In the genomic region with DNA sequence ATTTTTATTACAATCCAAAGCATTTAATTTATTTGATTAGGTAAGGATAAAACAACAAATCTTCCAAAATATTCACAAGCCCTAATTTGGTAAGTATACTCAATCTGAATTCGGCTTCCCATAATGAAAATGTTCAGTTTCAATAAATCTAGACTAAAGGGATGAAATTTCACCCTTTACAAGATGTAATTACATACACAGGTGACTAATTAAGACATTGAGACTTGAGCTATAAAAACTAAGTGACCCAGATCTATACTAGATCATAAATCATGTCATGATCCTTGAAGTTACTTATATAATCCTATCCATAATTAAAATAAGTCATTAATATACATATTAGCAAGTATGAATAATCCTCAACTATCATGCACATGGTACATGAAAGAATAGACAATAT, we compare ENCODE assay signal across 1 cellular context.
TF ChIP-seq lines count a peak whose summit lies in the region.

No MANE protein-coding gene starts in this region.

TF ChIP-seq in HEK293, 187 proteins besides CTCF, POLR2A, EP300 and RAD21 (continued from another document and continues in another):
- TF ChIP-seq, protein P1, sequence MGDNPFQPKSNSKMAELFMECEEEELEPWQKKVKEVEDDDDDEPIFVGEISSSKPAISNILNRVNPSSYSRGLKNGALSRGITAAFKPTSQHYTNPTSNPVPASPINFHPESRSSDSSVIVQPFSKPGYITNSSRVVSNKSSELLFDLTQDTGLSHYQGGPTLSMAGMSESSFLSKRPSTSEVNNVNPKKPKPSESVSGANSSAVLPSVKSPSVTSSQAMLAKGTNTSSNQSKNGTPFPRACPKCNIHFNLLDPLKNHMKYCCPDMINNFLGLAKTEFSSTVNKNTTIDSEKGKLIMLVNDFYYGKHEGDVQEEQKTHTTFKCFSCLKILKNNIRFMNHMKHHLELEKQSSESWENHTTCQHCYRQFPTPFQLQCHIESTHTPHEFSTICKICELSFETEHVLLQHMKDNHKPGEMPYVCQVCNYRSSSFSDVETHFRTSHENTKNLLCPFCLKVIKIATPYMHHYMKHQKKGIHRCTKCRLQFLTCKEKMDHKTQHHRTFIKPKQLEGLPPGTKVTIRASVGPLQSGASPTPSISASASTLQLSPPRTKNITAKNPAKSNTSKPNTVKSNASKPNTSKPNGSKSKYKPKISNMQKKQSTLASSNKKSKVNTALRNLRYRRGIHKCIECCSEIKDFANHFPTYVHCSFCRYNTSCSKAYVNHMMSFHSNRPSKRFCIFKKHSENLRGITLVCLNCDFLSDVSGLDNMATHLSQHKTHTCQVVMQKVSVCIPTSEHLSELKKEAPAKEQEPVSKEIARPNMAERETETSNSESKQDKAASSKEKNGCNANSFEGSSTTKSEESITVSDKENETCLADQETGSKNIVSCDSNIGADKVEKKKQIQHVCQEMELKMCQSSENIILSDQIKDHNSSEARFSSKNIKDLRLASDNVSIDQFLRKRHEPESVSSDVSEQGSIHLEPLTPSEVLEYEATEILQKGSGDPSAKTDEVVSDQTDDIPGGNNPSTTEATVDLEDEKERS (tag by site-specific recombination; IDR thresholded peaks at IDR 0.05) = no peak
- TF ChIP-seq ZNF391 (tag by site-specific recombination; IDR thresholded peaks at IDR 0.05; ENCODE audit: borderline replicate concordance, low read depth) (no peak), ZNF24 (tag by site-specific recombination; IDR thresholded peaks at IDR 0.05) (0 out of 2 replicates have a peak, but pooled peaks have one; percentile 46), ZNF544 (tag by site-specific recombination; IDR thresholded peaks at IDR 0.05) (no peak), ZNF777 (tag by site-specific recombination; IDR thresholded peaks at IDR 0.05; ENCODE audit: borderline replicate concordance) (no peak), ZNF785 (tag by site-specific recombination; IDR thresholded peaks at IDR 0.05) (no peak), SP3 (tag by site-specific recombination; IDR thresholded peaks at IDR 0.05) (no peak), KLF1 (tag by site-specific recombination; IDR thresholded peaks at IDR 0.05) (no peak), IKZF3 (tag by site-specific recombination; IDR thresholded peaks at IDR 0.05) (peak; percentile 45; the same call in 1 of the 2 replicates), ZBTB20 (tag by site-specific recombination; IDR thresholded peaks at IDR 0.05) (no peak), ZNF155 (tag by site-specific recombination; IDR thresholded peaks at IDR 0.05) (no peak), GFI1B (tag by site-specific recombination; IDR thresholded peaks at IDR 0.05) (peak; percentile 62; the same call in 1 of the 2 replicates), ZNF112 (tag by site-specific recombination; IDR thresholded peaks at IDR 0.05) (no peak), TCF7L2 (IDR thresholded peaks at IDR 0.05; ENCODE audit: borderline replicate concordance, low read depth, low read length) (no peak), ZNF629 (tag by site-specific recombination; IDR thresholded peaks at IDR 0.05) (peak; percentile 54), ZNF624 (tag by site-specific recombination; IDR thresholded peaks at IDR 0.05) (no peak), ZNF366 (tag by site-specific recombination; conservative IDR thresholded peaks at IDR 0.05) (peak; percentile 77), ZNF830 (tag by site-specific recombination; IDR thresholded peaks at IDR 0.05; ENCODE audit: low read depth) (no peak), ZNF610 (tag by site-specific recombination; IDR thresholded peaks at IDR 0.05; ENCODE audit: borderline replicate concordance) (peak; percentile 26; the same call in 1 of the 2 replicates), BCL11B (tag by site-specific recombination; IDR thresholded peaks at IDR 0.05; ENCODE audit: low read depth) (0 out of 2 replicates have a peak, but pooled peaks have one; percentile 62), ZNF791 (tag by site-specific recombination; IDR thresholded peaks at IDR 0.05) (no peak), SCRT1 (tag by site-specific recombination; IDR thresholded peaks at IDR 0.05; ENCODE audit: borderline replicate concordance) (peak; percentile 85), ZXDB (tag by site-specific recombination; IDR thresholded peaks at IDR 0.05) (peak; percentile 42; the same call in 1 of the 2 replicates), ZSCAN30 (tag by site-specific recombination; IDR thresholded peaks at IDR 0.05) (no peak), ZNF555 (tag by site-specific recombination; conservative IDR thresholded peaks at IDR 0.05) (no peak), ZEB2 (tag by site-specific recombination; IDR thresholded peaks at IDR 0.05) (peak; percentile 67), SP7 (tag by site-specific recombination; IDR thresholded peaks at IDR 0.05) (peak; percentile 99), ZNF501 (tag by site-specific recombination; IDR thresholded peaks at IDR 0.05) (0 out of 2 replicates have a peak, but pooled peaks have one; percentile 65)
- TF ChIP-seq, protein P2, sequence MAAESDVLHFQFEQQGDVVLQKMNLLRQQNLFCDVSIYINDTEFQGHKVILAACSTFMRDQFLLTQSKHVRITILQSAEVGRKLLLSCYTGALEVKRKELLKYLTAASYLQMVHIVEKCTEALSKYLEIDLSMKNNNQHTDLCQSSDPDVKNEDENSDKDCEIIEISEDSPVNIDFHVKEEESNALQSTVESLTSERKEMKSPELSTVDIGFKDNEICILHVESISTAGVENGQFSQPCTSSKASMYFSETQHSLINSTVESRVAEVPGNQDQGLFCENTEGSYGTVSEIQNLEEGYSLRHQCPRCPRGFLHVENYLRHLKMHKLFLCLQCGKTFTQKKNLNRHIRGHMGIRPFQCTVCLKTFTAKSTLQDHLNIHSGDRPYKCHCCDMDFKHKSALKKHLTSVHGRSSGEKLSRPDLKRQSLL (tag by site-specific recombination; IDR thresholded peaks at IDR 0.05) = no peak
- TF ChIP-seq, protein P3, sequence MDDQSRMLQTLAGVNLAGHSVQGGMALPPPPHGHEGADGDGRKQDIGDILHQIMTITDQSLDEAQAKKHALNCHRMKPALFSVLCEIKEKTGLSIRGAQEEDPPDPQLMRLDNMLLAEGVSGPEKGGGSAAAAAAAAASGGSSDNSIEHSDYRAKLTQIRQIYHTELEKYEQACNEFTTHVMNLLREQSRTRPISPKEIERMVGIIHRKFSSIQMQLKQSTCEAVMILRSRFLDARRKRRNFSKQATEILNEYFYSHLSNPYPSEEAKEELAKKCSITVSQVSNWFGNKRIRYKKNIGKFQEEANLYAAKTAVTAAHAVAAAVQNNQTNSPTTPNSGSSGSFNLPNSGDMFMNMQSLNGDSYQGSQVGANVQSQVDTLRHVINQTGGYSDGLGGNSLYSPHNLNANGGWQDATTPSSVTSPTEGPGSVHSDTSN (CRISPR knock-in tag; IDR thresholded peaks at IDR 0.05) = no peak
- TF ChIP-seq, protein P4, sequence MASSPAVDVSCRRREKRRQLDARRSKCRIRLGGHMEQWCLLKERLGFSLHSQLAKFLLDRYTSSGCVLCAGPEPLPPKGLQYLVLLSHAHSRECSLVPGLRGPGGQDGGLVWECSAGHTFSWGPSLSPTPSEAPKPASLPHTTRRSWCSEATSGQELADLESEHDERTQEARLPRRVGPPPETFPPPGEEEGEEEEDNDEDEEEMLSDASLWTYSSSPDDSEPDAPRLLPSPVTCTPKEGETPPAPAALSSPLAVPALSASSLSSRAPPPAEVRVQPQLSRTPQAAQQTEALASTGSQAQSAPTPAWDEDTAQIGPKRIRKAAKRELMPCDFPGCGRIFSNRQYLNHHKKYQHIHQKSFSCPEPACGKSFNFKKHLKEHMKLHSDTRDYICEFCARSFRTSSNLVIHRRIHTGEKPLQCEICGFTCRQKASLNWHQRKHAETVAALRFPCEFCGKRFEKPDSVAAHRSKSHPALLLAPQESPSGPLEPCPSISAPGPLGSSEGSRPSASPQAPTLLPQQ (tag by site-specific recombination; IDR thresholded peaks at IDR 0.05) = no peak
- TF ChIP-seq, protein P5, sequence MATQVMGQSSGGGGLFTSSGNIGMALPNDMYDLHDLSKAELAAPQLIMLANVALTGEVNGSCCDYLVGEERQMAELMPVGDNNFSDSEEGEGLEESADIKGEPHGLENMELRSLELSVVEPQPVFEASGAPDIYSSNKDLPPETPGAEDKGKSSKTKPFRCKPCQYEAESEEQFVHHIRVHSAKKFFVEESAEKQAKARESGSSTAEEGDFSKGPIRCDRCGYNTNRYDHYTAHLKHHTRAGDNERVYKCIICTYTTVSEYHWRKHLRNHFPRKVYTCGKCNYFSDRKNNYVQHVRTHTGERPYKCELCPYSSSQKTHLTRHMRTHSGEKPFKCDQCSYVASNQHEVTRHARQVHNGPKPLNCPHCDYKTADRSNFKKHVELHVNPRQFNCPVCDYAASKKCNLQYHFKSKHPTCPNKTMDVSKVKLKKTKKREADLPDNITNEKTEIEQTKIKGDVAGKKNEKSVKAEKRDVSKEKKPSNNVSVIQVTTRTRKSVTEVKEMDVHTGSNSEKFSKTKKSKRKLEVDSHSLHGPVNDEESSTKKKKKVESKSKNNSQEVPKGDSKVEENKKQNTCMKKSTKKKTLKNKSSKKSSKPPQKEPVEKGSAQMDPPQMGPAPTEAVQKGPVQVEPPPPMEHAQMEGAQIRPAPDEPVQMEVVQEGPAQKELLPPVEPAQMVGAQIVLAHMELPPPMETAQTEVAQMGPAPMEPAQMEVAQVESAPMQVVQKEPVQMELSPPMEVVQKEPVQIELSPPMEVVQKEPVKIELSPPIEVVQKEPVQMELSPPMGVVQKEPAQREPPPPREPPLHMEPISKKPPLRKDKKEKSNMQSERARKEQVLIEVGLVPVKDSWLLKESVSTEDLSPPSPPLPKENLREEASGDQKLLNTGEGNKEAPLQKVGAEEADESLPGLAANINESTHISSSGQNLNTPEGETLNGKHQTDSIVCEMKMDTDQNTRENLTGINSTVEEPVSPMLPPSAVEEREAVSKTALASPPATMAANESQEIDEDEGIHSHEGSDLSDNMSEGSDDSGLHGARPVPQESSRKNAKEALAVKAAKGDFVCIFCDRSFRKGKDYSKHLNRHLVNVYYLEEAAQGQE (tag by site-specific recombination; IDR thresholded peaks at IDR 0.05) = no peak
- TF ChIP-seq, protein P6, sequence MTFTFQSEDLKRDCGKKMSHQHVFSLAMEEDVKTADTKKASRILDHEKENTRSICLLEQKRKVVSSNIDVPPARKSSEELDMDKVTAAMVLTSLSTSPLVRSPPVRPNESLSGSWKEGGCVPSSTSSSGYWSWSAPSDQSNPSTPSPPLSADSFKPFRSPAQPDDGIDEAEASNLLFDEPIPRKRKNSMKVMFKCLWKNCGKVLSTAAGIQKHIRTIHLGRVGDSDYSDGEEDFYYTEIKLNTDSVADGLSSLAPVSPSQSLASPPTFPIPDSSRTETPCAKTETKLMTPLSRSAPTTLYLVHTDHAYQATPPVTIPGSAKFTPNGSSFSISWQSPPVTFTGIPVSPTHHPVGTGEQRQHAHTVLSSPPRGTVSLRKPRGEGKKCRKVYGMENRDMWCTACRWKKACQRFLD (tag by site-specific recombination; IDR thresholded peaks at IDR 0.05) = no peak
- TF ChIP-seq, protein P7, sequence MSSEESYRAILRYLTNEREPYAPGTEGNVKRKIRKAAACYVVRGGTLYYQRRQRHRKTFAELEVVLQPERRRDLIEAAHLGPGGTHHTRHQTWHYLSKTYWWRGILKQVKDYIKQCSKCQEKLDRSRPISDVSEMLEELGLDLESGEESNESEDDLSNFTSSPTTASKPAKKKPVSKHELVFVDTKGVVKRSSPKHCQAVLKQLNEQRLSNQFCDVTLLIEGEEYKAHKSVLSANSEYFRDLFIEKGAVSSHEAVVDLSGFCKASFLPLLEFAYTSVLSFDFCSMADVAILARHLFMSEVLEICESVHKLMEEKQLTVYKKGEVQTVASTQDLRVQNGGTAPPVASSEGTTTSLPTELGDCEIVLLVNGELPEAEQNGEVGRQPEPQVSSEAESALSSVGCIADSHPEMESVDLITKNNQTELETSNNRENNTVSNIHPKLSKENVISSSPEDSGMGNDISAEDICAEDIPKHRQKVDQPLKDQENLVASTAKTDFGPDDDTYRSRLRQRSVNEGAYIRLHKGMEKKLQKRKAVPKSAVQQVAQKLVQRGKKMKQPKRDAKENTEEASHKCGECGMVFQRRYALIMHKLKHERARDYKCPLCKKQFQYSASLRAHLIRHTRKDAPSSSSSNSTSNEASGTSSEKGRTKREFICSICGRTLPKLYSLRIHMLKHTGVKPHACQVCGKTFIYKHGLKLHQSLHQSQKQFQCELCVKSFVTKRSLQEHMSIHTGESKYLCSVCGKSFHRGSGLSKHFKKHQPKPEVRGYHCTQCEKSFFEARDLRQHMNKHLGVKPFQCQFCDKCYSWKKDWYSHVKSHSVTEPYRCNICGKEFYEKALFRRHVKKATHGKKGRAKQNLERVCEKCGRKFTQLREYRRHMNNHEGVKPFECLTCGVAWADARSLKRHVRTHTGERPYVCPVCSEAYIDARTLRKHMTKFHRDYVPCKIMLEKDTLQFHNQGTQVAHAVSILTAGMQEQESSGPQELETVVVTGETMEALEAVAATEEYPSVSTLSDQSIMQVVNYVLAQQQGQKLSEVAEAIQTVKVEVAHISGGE (tag by site-specific recombination; conservative IDR thresholded peaks at IDR 0.05; ENCODE audit: low read depth) = no peak
- TF ChIP-seq, protein P8, sequence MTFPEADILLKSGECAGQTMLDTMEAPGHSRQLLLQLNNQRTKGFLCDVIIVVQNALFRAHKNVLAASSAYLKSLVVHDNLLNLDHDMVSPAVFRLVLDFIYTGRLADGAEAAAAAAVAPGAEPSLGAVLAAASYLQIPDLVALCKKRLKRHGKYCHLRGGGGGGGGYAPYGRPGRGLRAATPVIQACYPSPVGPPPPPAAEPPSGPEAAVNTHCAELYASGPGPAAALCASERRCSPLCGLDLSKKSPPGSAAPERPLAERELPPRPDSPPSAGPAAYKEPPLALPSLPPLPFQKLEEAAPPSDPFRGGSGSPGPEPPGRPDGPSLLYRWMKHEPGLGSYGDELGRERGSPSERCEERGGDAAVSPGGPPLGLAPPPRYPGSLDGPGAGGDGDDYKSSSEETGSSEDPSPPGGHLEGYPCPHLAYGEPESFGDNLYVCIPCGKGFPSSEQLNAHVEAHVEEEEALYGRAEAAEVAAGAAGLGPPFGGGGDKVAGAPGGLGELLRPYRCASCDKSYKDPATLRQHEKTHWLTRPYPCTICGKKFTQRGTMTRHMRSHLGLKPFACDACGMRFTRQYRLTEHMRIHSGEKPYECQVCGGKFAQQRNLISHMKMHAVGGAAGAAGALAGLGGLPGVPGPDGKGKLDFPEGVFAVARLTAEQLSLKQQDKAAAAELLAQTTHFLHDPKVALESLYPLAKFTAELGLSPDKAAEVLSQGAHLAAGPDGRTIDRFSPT (tag by site-specific recombination; IDR thresholded peaks at IDR 0.05) = peak; percentile 15; the same call in 1 of the 2 replicates
- TF ChIP-seq, protein P9, sequence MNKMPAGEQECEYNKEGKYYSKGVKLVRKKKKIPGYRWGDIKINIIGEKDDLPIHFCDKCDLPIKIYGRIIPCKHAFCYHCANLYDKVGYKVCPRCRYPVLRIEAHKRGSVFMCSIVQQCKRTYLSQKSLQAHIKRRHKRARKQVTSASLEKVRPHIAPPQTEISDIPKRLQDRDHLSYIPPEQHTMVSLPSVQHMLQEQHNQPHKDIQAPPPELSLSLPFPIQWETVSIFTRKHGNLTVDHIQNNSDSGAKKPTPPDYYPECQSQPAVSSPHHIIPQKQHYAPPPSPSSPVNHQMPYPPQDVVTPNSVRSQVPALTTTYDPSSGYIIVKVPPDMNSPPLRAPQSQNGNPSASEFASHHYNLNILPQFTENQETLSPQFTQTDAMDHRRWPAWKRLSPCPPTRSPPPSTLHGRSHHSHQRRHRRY (tag by site-specific recombination; IDR thresholded peaks at IDR 0.05) = no peak
